2 cellular contexts compared by ENCODE assay signal in the genomic region with DNA sequence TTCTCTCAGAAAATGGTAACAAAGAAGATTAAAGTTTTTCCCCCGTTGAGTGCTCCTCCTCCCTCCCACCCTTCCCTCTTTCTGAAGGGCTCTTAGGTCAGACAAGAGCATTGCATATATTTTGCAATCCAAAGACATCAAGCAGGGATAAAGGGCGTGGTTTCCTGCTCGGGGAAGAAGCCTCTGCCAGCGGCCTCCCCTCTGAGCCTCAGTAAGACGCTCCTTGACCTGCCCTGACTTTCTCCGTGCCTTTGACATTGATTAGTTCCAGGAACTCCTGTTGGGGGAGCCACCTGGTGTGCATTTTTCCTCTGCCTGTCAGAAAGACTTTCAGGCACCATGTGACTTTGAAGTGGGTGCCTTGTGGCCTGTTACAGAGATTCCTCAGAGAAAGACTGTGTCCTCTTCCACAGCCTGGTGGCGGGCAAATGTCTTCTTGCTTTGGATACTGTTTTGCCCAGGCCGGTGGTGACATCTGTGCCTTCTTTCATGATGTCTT.
TF ChIP-seq lines count a peak whose summit lies in the region.

No MANE protein-coding gene starts in this region.

TF ChIP-seq in Ishikawa, 13 proteins besides CTCF, POLR2A, EP300 and RAD21 (continued from another document):
- TF ChIP-seq EGR1 (IDR thresholded peaks at IDR 0.05): no peak

TF ChIP-seq in SK-N-SH treated with all-trans-retinoic acid at 6 μM for 48 hours, 23 proteins besides CTCF, POLR2A, EP300 and RAD21 (continued from another document):
- no peak for TF ChIP-seq ARNTL (CRISPR knock-in tag; IDR thresholded peaks at IDR 0.05; ENCODE audit: borderline replicate concordance, low read depth)
- no peak for TF ChIP-seq ZNF565 (CRISPR knock-in tag; conservative IDR thresholded peaks at IDR 0.05; ENCODE audit: low read depth)
- TF ChIP-seq GLIS3 (CRISPR knock-in tag; IDR thresholded peaks at IDR 0.05): no peak
- TF ChIP-seq ISL1 (CRISPR knock-in tag; IDR thresholded peaks at IDR 0.05): no peak
- no peak for TF ChIP-seq ESRRG (CRISPR knock-in tag; IDR thresholded peaks at IDR 0.05)
- TF ChIP-seq BACH2 (CRISPR knock-in tag; IDR thresholded peaks at IDR 0.05; ENCODE audit: borderline replicate concordance): no peak
- TF ChIP-seq, protein P1, sequence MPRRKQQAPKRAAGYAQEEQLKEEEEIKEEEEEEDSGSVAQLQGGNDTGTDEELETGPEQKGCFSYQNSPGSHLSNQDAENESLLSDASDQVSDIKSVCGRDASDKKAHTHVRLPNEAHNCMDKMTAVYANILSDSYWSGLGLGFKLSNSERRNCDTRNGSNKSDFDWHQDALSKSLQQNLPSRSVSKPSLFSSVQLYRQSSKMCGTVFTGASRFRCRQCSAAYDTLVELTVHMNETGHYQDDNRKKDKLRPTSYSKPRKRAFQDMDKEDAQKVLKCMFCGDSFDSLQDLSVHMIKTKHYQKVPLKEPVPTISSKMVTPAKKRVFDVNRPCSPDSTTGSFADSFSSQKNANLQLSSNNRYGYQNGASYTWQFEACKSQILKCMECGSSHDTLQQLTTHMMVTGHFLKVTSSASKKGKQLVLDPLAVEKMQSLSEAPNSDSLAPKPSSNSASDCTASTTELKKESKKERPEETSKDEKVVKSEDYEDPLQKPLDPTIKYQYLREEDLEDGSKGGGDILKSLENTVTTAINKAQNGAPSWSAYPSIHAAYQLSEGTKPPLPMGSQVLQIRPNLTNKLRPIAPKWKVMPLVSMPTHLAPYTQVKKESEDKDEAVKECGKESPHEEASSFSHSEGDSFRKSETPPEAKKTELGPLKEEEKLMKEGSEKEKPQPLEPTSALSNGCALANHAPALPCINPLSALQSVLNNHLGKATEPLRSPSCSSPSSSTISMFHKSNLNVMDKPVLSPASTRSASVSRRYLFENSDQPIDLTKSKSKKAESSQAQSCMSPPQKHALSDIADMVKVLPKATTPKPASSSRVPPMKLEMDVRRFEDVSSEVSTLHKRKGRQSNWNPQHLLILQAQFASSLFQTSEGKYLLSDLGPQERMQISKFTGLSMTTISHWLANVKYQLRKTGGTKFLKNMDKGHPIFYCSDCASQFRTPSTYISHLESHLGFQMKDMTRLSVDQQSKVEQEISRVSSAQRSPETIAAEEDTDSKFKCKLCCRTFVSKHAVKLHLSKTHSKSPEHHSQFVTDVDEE (CRISPR knock-in tag; IDR thresholded peaks at IDR 0.05): no peak
- no peak for TF ChIP-seq TCF4 (CRISPR knock-in tag; IDR thresholded peaks at IDR 0.05; ENCODE audit: borderline replicate concordance)
